Comparison of ENCODE assay signal across 17 cellular contexts in the genomic region with DNA sequence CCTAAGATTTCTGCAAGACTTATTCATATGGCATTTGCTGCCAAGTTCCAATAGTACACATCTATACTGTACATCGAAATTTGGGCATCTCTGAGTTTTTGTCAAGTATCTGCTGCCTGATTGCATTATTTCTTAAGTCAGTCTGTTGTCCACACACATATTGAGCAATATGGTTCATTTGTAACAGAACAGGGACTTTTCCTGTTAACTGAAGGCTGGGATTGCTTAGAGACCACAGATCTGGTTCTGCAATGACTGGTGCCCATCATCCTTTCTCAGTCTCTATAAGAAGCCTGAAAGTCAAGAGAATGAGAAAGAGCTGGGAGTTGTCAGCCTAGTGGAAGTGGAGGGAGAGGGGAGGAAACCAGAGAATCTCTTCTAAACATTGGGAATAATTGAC. TPM values are rescaled to one million over a fixed set of nuclear protein-coding genes. Genes with fewer than 3 reads are reported as not detected.
A peak's percentile ranks its signal among the peaks of the same experiment; 100 is the strongest.
DNase-seq lines count a peak whose midpoint lies in the region; ATAC-seq, FAIRE-seq and TF ChIP-seq lines count a peak whose summit lies in the region.
"Had no signal": no experiment of that assay in that cellular context is flagged by ENCODE, and none has a peak within 500 bp of the region (broad histone marks: within the 10 kb centered on the region; RNA-seq: fewer than 3 reads in every experiment).

No MANE protein-coding gene starts in this region.

- H3K27me3 Mint-ChIP-seq in activated CD4-positive, alpha-beta T cell treated with anti-CD3 and anti-CD28 coated beads, Interleukin-2, amount 10 ng/mL, durations not matched to agents 24 days and 14 days: peaks cover 10% of the 10 kb centered on the region
- H3K27me3 Mint-ChIP-seq in activated CD4-positive, alpha-beta T cell treated with anti-CD3 and anti-CD28 coated beads, Interleukin-2, amount 10 ng/mL, durations not matched to agents 7 days and 5 days: peaks cover 1% of the 10 kb centered on the region

- no peaks in the 10 kb centered on the region for H3K9me3 ChIP-seq in upper lobe of right lung
- H3K9me3 ChIP-seq: SJCRH30 had no signal

- no peak overlapping the region for H3K4me3 Mint-ChIP-seq in activated CD4-positive, alpha-beta T cell treated with anti-CD3 and anti-CD28 coated beads, Interleukin-2, amount 10 ng/mL, durations not matched to agents 24 days and 14 days
- H3K4me3 Mint-ChIP-seq in activated CD4-positive, alpha-beta T cell treated with anti-CD3 and anti-CD28 coated beads, Interleukin-2, amount 10 ng/mL, durations not matched to agents 7 days and 5 days: no peak overlapping the region

- ATAC-seq in HG02759 (IDR thresholded peaks at IDR 0.05; ENCODE audit: unreplicated experiment) (peak; percentile 35), upper lobe of right lung (peak; percentile 24)
- ATAC-seq: K562 had no signal

- no peak for TF ChIP-seq CTCF in upper lobe of right lung (IDR thresholded peaks at IDR 0.05)

- FAIRE-seq in HTR-8/SVneo (lab: Jason Lieb, UNC): no peak
- FAIRE-seq: H1, K562 had no signal

- no peaks in the 10 kb centered on the region for H3K36me3 Mint-ChIP-seq in activated CD4-positive, alpha-beta T cell treated with anti-CD3 and anti-CD28 coated beads, Interleukin-2, amount 10 ng/mL, durations not matched to agents 24 days and 14 days (ENCODE audit: low read depth)
- H3K36me3 Mint-ChIP-seq in activated CD4-positive, alpha-beta T cell treated with anti-CD3 and anti-CD28 coated beads, Interleukin-2, amount 10 ng/mL, durations not matched to agents 7 days and 5 days (ENCODE audit: low read depth): no peaks in the 10 kb centered on the region

- no peaks in the 10 kb centered on the region for H3K4me1 ChIP-seq in upper lobe of right lung
- H3K4me1 ChIP-seq: SJCRH30 had no signal

- CTCF ChIA-PET in activated CD4-positive, alpha-beta T cell treated with anti-CD3 and anti-CD28 coated beads, Interleukin-2, amount 10 ng/mL, durations not matched to agents 7 days and 5 days (lab: Charles Lee): no interaction called here

- DNase-seq in activated CD4-positive, alpha-beta T cell treated with anti-CD3 and anti-CD28 coated beads, Interleukin-2, amount 10 ng/mL, durations not matched to agents 24 days and 14 days: peak; percentile 35
- DNase-seq in activated CD4-positive, alpha-beta T cell treated with anti-CD3 and anti-CD28 coated beads, Interleukin-2, amount 10 ng/mL, durations not matched to agents 7 days and 5 days: no peak
- DNase-seq in NOMO-1 treated with DMSO at 0.1 percent for 48 hours (lab: John Stamatoyannopoulos, UW; ENCODE audit: unreplicated experiment): peak; percentile 64
- no peak for DNase-seq in upper lobe of right lung
- DNase-seq in COLO668 (lab: John Stamatoyannopoulos, UW; ENCODE audit: unreplicated experiment): no peak
- DNase-seq in HTR-8/SVneo (ENCODE audit: insufficient read length, low spot score): no peak
- no peak for DNase-seq in NCI-H146 treated with DMSO at 0.1 percent for 48 hours (lab: John Stamatoyannopoulos, UW; ENCODE audit: unreplicated experiment)
- DNase-seq: C1 segment of cervical spinal cord, DMS53, NCI-H1105 treated with DMSO at 0.1 percent for 48 hours, NCI-H187 treated with DMSO at 0.1 percent for 48 hours, NCI-H446, NCI-H748 treated with DMSO at 0.1 percent for 48 hours, SJCRH30 had no signal

- H3K27ac ChIP-seq in upper lobe of right lung: no peak overlapping the region
- H3K27ac ChIP-seq: SJCRH30 had no signal

- no peak overlapping the region for H3K4me3 ChIP-seq in upper lobe of right lung
- H3K4me3 ChIP-seq: K562, SJCRH30 had no signal

- H3K9me3 Mint-ChIP-seq in activated CD4-positive, alpha-beta T cell treated with anti-CD3 and anti-CD28 coated beads, Interleukin-2, amount 10 ng/mL, durations not matched to agents 24 days and 14 days: peaks cover 3% of the 10 kb centered on the region
- H3K9me3 Mint-ChIP-seq in activated CD4-positive, alpha-beta T cell treated with anti-CD3 and anti-CD28 coated beads, Interleukin-2, amount 10 ng/mL, durations not matched to agents 7 days and 5 days: no peaks in the 10 kb centered on the region

- intact Hi-C loops in activated CD4-positive, alpha-beta T cell treated with anti-CD3 and anti-CD28 coated beads, Interleukin-2, amount 10 ng/mL, durations not matched to agents 24 days and 14 days (cut with micrococcal nuclease): loop anchor here (5.0 kb wide), 1 partner anchor 38 kb away; no protein-coding TSS in a partner anchor
- intact Hi-C loops in upper lobe of right lung (cut with DNase I): no loop called here

- POLR2A ChIA-PET in activated CD4-positive, alpha-beta T cell treated with anti-CD3 and anti-CD28 coated beads, Interleukin-2, amount 10 ng/mL, durations not matched to agents 7 days and 5 days (lab: Charles Lee): no interaction called here

- H3K36me3 ChIP-seq in upper lobe of right lung: no peaks in the 10 kb centered on the region
- H3K36me3 ChIP-seq: SJCRH30 had no signal

- H3K27ac Mint-ChIP-seq in activated CD4-positive, alpha-beta T cell treated with anti-CD3 and anti-CD28 coated beads, Interleukin-2, amount 10 ng/mL, durations not matched to agents 24 days and 14 days: no peak overlapping the region
- no peak overlapping the region for H3K27ac Mint-ChIP-seq in activated CD4-positive, alpha-beta T cell treated with anti-CD3 and anti-CD28 coated beads, Interleukin-2, amount 10 ng/mL, durations not matched to agents 7 days and 5 days

- peaks cover 12% of the 10 kb centered on the region for H3K4me1 Mint-ChIP-seq in activated CD4-positive, alpha-beta T cell treated with anti-CD3 and anti-CD28 coated beads, Interleukin-2, amount 10 ng/mL, durations not matched to agents 24 days and 14 days
- H3K4me1 Mint-ChIP-seq in activated CD4-positive, alpha-beta T cell treated with anti-CD3 and anti-CD28 coated beads, Interleukin-2, amount 10 ng/mL, durations not matched to agents 7 days and 5 days: peaks cover 7% of the 10 kb centered on the region

- no peaks in the 10 kb centered on the region for H3K27me3 ChIP-seq in upper lobe of right lung
- H3K27me3 ChIP-seq: SJCRH30 had no signal

RNA-seq across cellular contexts. Expression of gene MYCBP2, which starts 22.5 kb away (rescaled TPM):
- 94.6 and 119 TPM in 2 replicates for total RNA-seq in activated CD4-positive, alpha-beta T cell treated with anti-CD3 and anti-CD28 coated beads, Interleukin-2, amount 10 ng/mL, durations not matched to agents 24 days and 14 days
- total RNA-seq in activated CD4-positive, alpha-beta T cell treated with anti-CD3 and anti-CD28 coated beads, Interleukin-2, amount 10 ng/mL, durations not matched to agents 7 days and 5 days: 100 to 1,000 TPM; 118 to 129 TPM
- 94.2 TPM for total RNA-seq in upper lobe of right lung

Comparison
In these comparisons a context has a peak if more than half of its experiments do, and no peak if none do; other contexts are left out.
1. DNase-seq: peak in activated CD4-positive, alpha-beta T cell treated with anti-CD3 and anti-CD28 coated beads, Interleukin-2, amount 10 ng/mL, durations not matched to agents 24 days and 14 days (single experiment) and NOMO-1 treated with DMSO at 0.1 percent for 48 hours (single experiment); none in activated CD4-positive, alpha-beta T cell treated with anti-CD3 and anti-CD28 coated beads, Interleukin-2, amount 10 ng/mL, durations not matched to agents 7 days and 5 days (single experiment), upper lobe of right lung (single experiment), COLO668 (single experiment), HTR-8/SVneo (single experiment) and NCI-H146 treated with DMSO at 0.1 percent for 48 hours (single experiment).